ENCODE assay signal across 13 cellular contexts in genomic region chr1:69305621-69306020, GRCh38.
DNase-seq lines count a peak whose midpoint lies in the region; ATAC-seq and TF ChIP-seq lines count a peak whose summit lies in the region.
"Had no signal": no experiment of that assay in that cellular context is flagged by ENCODE, and none has a peak within 500 bp of the region (broad histone marks: within the 10 kb centered on the region; RNA-seq: fewer than 3 reads in every experiment).

No MANE protein-coding gene starts in this region.

- BruUV-seq in mammary epithelial cell (replicated peaks; lab: Mats Ljungman, UMichigan): no TSS peak

- H3K27ac ChIP-seq in AG04450 (ENCODE audit: low read depth, low read length) (no peak overlapping the region), mammary epithelial cell (ENCODE audit: insufficient read depth, low read depth, low read length) (no peak overlapping the region)
- H3K27ac ChIP-seq: uterus had no signal

- H3K4me3 ChIP-seq in AG04450 (ENCODE audit: low read depth, low read length) (no peak overlapping the region), GM12875 (ENCODE audit: low read depth, low read length) (no peak overlapping the region), mammary epithelial cell (replicated peaks in 1 of 3; ENCODE audit: insufficient read depth in 1 of 3, low read depth in 2 of 3, low read length in 3 of 3) (no peak overlapping the region)
- H3K4me3 ChIP-seq: uterus had no signal

- no peaks in the 10 kb centered on the region for H4K20me1 ChIP-seq in mammary epithelial cell (ENCODE audit: insufficient read depth, low read length)

- CTCF ChIA-PET in AG04450 (lab: Charles Lee) (interaction anchor here (0.6 kb wide), 1 partner anchor 385 kb away, joined by 3 read pairs; no protein-coding TSS in a partner anchor), mammary epithelial cell (lab: Charles Lee; ENCODE audit: low non-redundant PET) (no interaction called here)

- H3K36me3 ChIP-seq in mammary epithelial cell (ENCODE audit: insufficient read depth, low read length): no peaks in the 10 kb centered on the region
- H3K36me3 ChIP-seq: uterus had no signal

- no peaks in the 10 kb centered on the region for H3K9me3 ChIP-seq in AG04450 (ENCODE audit: control insufficient read depth, insufficient read depth, low read length)
- no peaks in the 10 kb centered on the region for H3K9me3 ChIP-seq in mammary epithelial cell (replicated peaks; ENCODE audit: insufficient read depth, low read length)
- H3K9me3 ChIP-seq: uterus had no signal

- H3K9ac ChIP-seq in mammary epithelial cell (ENCODE audit: insufficient read depth, low read length): no peak overlapping the region

- H3K4me2 ChIP-seq in mammary epithelial cell (ENCODE audit: insufficient read depth, low read depth, low read length): no peak overlapping the region

- POLR2A ChIA-PET in AG04450 (lab: Yijun Ruan, JAX): no interaction called here

- TF ChIP-seq CTCF in AG04450 (IDR thresholded peaks at IDR 0.05; ENCODE audit: low read depth, low read length): peak; percentile 17
- peak; percentile 56; the same call in 1 of the 2 replicates for TF ChIP-seq CTCF in GM12875 (IDR thresholded peaks at IDR 0.05; ENCODE audit: borderline replicate concordance, insufficient read depth, low read depth, low read length)
- TF ChIP-seq CTCF in mammary epithelial cell (conservative IDR thresholded peaks at IDR 0.05 in 1 of 2, IDR thresholded peaks at IDR 0.05 in 1 of 2; ENCODE audit: extremely low read depth in 1 of 2, insufficient read depth in 1 of 2, low read depth in 1 of 2, low read length in 2 of 2): peak in 1 of 2 donors; percentile 10

- no peak for DNase-seq in AG04450 (ENCODE audit: low read depth, low spot score)
- peak; percentile 2 for DNase-seq in NCI-H69 (lab: John Stamatoyannopoulos, UW)
- peak; percentile 8 for DNase-seq in mammary epithelial cell
- DNase-seq in UCSD-AML1 (lab: John Stamatoyannopoulos, UW; ENCODE audit: unreplicated experiment): no peak
- DNase-seq: activated T-cell treated with anti-CD3 and anti-CD28 coated beads, Interleukin-2, amount 50 U/mL, for 72 hours; DMS79 treated with DMSO at 0.1 percent for 48 hours; SIG-M5; uterus had no signal

- in situ Hi-C loops in mammary epithelial cell (cut with MboI; ENCODE audit: low sequenced_read_pairs in 2 of 2): no loop called here

- H3K27me3 ChIP-seq in AG04450 (ENCODE audit: control insufficient read depth, insufficient read depth, low read length) (no peaks in the 10 kb centered on the region), mammary epithelial cell (ENCODE audit: insufficient read depth, low read length) (no peaks in the 10 kb centered on the region)
- H3K27me3 ChIP-seq: uterus had no signal

- H3K4me1 ChIP-seq in mammary epithelial cell (ENCODE audit: insufficient read depth, low read length): no peaks in the 10 kb centered on the region
- H3K4me1 ChIP-seq: uterus had no signal

- intact Hi-C loops in mammary epithelial cell (cut with micrococcal nuclease): loop anchor here (1.0 kb wide), 1 partner anchor 432 kb away; no protein-coding TSS in a partner anchor

- no peak for ATAC-seq in GM18517 (IDR thresholded peaks at IDR 0.05; ENCODE audit: unreplicated experiment)
- ATAC-seq in GM18870 (IDR thresholded peaks at IDR 0.05; ENCODE audit: unreplicated experiment): no peak
- no peak for ATAC-seq in GM18519 (IDR thresholded peaks at IDR 0.05; ENCODE audit: low FRiP score, unreplicated experiment)
- ATAC-seq: activated CD4-positive, CD25-positive, alpha-beta regulatory T cell treated with anti-CD3 and anti-CD28 coated beads, Interleukin-2, amount 50 U/mL, for 24 hours; activated T-cell treated with anti-CD3 and anti-CD28 coated beads, Interleukin-2, amount 50 U/mL, for 72 hours had no signal

- H2AFZ ChIP-seq in mammary epithelial cell (ENCODE audit: low read depth, low read length): no peak overlapping the region

- WGBS in mammary epithelial cell (ENCODE audit: low coverage, missing lambda C conversion rate): 100% methylated on average over 3 of the region's 7 CpGs

- no peaks in the 10 kb centered on the region for H3K79me2 ChIP-seq in mammary epithelial cell (ENCODE audit: insufficient read depth, low read length)

- dilution Hi-C loops in mammary epithelial cell (cut with HindIII; ENCODE audit: low sequenced_read_pairs): no loop called here

Comparison
In these comparisons a context has a peak if more than half of its experiments do, and no peak if none do; other contexts are left out.
1. DNase-seq: peak in NCI-H69 (single experiment) and mammary epithelial cell (single experiment); none in AG04450 (single experiment) and UCSD-AML1 (single experiment).